1 cellular context compared by ENCODE assay signal in genomic region chrX:49199906-49200771, GRCh38.
A peak's percentile ranks its signal among the peaks of the same experiment; 100 is the strongest.
TF ChIP-seq lines count a peak whose summit lies in the region.

TSS of gene SYP (minus strand) at chrX:49200193. CDS start at chrX:49200186, 7 bp downstream.

TF ChIP-seq in K562, 482 proteins besides CTCF, POLR2A, EP300 and RAD21 (continued from another document):
- TF ChIP-seq ZFP91 (CRISPR knock-in tag; IDR thresholded peaks at IDR 0.05): no peak
- TF ChIP-seq PURB (CRISPR knock-in tag; IDR thresholded peaks at IDR 0.05; ENCODE audit: low read depth): no peak
- no peak for TF ChIP-seq CBFA2T3 (IDR thresholded peaks at IDR 0.05)
- TF ChIP-seq ZEB2 (IDR thresholded peaks at IDR 0.05): no peak
- TF ChIP-seq ZSCAN29 (IDR thresholded peaks at IDR 0.05): no peak
- no peak for TF ChIP-seq SMARCE1 (IDR thresholded peaks at IDR 0.05)
- no peak for TF ChIP-seq PYGO2 (tag; IDR thresholded peaks at IDR 0.05)
- TF ChIP-seq POLR2B (IDR thresholded peaks at IDR 0.05; ENCODE audit: low read depth, partially characterized antibody): peak; percentile 82
- no peak for TF ChIP-seq ZNF778 (CRISPR knock-in tag; IDR thresholded peaks at IDR 0.05)
- no peak for TF ChIP-seq PPARD (CRISPR knock-in tag; IDR thresholded peaks at IDR 0.05)
- peak; percentile 98 for TF ChIP-seq ARID4B (CRISPR knock-in tag; IDR thresholded peaks at IDR 0.05)
- TF ChIP-seq MED1 (CRISPR knock-in tag; IDR thresholded peaks at IDR 0.05; ENCODE audit: borderline replicate concordance): no peak
- no peak for TF ChIP-seq ZNF324 (CRISPR knock-in tag; IDR thresholded peaks at IDR 0.05)
- no peak for TF ChIP-seq NELFE (IDR thresholded peaks at IDR 0.05; ENCODE audit: insufficient read depth, insufficient read length)
- no peak for TF ChIP-seq ZC3H4 (CRISPR knock-in tag; IDR thresholded peaks at IDR 0.05; ENCODE audit: borderline replicate concordance)
- peak; percentile 67 for TF ChIP-seq ESRRA (IDR thresholded peaks at IDR 0.05; ENCODE audit: borderline replicate concordance, low read depth)
- TF ChIP-seq SMARCA5 (IDR thresholded peaks at IDR 0.05): no peak
- no peak for TF ChIP-seq ZNF184 (CRISPR knock-in tag; IDR thresholded peaks at IDR 0.05)
- TF ChIP-seq ARID1B (IDR thresholded peaks at IDR 0.05): no peak
- TF ChIP-seq BCLAF1 (IDR thresholded peaks at IDR 0.05; ENCODE audit: borderline replicate concordance in 1 of 2, control insufficient read depth in 1 of 2, low read depth in 2 of 2, low read length in 1 of 2): no peak
- no peak for TF ChIP-seq RNF2 (IDR thresholded peaks at IDR 0.05)
- peak; percentile 7 for TF ChIP-seq PRDM10 (IDR thresholded peaks at IDR 0.05; ENCODE audit: partially characterized antibody)
- no peak for TF ChIP-seq BRD9 (IDR thresholded peaks at IDR 0.05; ENCODE audit: low read depth, partially characterized antibody)
- TF ChIP-seq EHMT2 (IDR thresholded peaks at IDR 0.05): peak; percentile 97
- TF ChIP-seq CBX1 (IDR thresholded peaks at IDR 0.05; ENCODE audit: low read depth): no peak
- no peak for TF ChIP-seq ADNP (tag; IDR thresholded peaks at IDR 0.05)
- no peak for TF ChIP-seq STAT6 (CRISPR knock-in tag; IDR thresholded peaks at IDR 0.05)
- TF ChIP-seq CREM (IDR thresholded peaks at IDR 0.05; ENCODE audit: low read depth): peak; percentile 89
- TF ChIP-seq ZNF354B (CRISPR knock-in tag; IDR thresholded peaks at IDR 0.05): no peak
- TF ChIP-seq HLTF (IDR thresholded peaks at IDR 0.05): no peak
- no peak for TF ChIP-seq CREB1 (IDR thresholded peaks at IDR 0.05)
- peak; percentile 75; the same call in 1 of the 2 replicates for TF ChIP-seq CREB1 (CRISPR knock-in tag; IDR thresholded peaks at IDR 0.05)
- peak in 1 of 2 experiments; percentile 90; a peak in 1 of 4 replicates for TF ChIP-seq TEAD1 (CRISPR knock-in tag; IDR thresholded peaks at IDR 0.05)
- peak; percentile 60; the same call in 1 of the 2 replicates for TF ChIP-seq ZNF12 (CRISPR knock-in tag; IDR thresholded peaks at IDR 0.05)
- TF ChIP-seq RREB1 (CRISPR knock-in tag; IDR thresholded peaks at IDR 0.05): peak; percentile 72; the same call in 1 of the 2 replicates
- no peak; the same call in 1 of the 2 replicates for TF ChIP-seq ZNF384 (IDR thresholded peaks at IDR 0.05; ENCODE audit: low read depth, low read length)
- TF ChIP-seq CCAR2 (IDR thresholded peaks at IDR 0.05; ENCODE audit: low read depth, low read length): no peak
- TF ChIP-seq IRF9 (tag; IDR thresholded peaks at IDR 0.05): no peak
TF ChIP-seq in K562: peak in this region for 136.
